ENCODE assay signal across 1 cellular context in the genomic region with DNA sequence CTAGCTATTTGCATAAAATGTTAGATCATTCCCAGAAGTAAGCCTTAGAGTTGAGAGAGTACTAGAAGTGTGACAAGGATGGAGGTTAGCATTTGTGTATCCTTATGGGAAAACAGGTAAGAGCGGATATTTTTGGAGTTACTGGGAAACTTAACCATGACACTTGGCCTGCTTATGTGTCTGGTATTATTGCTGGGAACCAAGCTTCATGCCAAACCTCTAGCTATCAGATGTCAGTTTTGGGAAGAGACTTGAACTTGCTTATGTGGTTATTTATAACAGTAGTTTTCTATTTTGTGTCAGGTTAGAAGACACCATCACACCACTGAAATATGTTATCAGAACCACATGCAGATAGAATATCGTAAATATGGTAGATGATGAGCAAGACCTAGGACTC.
TF ChIP-seq lines count a peak whose summit lies in the region.

No MANE protein-coding gene starts in this region.

TF ChIP-seq in HCT116, 20 proteins besides CTCF, POLR2A, EP300 and RAD21 (continued from another document):
- TF ChIP-seq, protein P1, sequence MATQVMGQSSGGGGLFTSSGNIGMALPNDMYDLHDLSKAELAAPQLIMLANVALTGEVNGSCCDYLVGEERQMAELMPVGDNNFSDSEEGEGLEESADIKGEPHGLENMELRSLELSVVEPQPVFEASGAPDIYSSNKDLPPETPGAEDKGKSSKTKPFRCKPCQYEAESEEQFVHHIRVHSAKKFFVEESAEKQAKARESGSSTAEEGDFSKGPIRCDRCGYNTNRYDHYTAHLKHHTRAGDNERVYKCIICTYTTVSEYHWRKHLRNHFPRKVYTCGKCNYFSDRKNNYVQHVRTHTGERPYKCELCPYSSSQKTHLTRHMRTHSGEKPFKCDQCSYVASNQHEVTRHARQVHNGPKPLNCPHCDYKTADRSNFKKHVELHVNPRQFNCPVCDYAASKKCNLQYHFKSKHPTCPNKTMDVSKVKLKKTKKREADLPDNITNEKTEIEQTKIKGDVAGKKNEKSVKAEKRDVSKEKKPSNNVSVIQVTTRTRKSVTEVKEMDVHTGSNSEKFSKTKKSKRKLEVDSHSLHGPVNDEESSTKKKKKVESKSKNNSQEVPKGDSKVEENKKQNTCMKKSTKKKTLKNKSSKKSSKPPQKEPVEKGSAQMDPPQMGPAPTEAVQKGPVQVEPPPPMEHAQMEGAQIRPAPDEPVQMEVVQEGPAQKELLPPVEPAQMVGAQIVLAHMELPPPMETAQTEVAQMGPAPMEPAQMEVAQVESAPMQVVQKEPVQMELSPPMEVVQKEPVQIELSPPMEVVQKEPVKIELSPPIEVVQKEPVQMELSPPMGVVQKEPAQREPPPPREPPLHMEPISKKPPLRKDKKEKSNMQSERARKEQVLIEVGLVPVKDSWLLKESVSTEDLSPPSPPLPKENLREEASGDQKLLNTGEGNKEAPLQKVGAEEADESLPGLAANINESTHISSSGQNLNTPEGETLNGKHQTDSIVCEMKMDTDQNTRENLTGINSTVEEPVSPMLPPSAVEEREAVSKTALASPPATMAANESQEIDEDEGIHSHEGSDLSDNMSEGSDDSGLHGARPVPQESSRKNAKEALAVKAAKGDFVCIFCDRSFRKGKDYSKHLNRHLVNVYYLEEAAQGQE (IDR thresholded peaks at IDR 0.05; ENCODE audit: low read depth): no peak
- no peak for TF ChIP-seq CBX3 (IDR thresholded peaks at IDR 0.05; ENCODE audit: low read depth)
- TF ChIP-seq ZFX (IDR thresholded peaks at IDR 0.05): no peak
- no peak for TF ChIP-seq ATF3 (IDR thresholded peaks at IDR 0.05)
- TF ChIP-seq SIN3A (IDR thresholded peaks at IDR 0.05; ENCODE audit: low read depth): no peak
- no peak for TF ChIP-seq ELF1 (IDR thresholded peaks at IDR 0.05; ENCODE audit: borderline replicate concordance, low read depth)
- no peak for TF ChIP-seq EGR1 (IDR thresholded peaks at IDR 0.05; ENCODE audit: low read depth)
- TF ChIP-seq EZH2phosphoT487 (IDR thresholded peaks at IDR 0.05; ENCODE audit: borderline replicate concordance): no peak
- no peak for TF ChIP-seq SRF (IDR thresholded peaks at IDR 0.05; ENCODE audit: low read depth)
- no peak for TF ChIP-seq ZNF274 (IDR thresholded peaks at IDR 0.05; ENCODE audit: low read depth, low read length)
- no peak for TF ChIP-seq MAX (IDR thresholded peaks at IDR 0.05)
- TF ChIP-seq POLR2AphosphoS5 (IDR thresholded peaks at IDR 0.05; ENCODE audit: low read depth, low read length): no peak
- TF ChIP-seq JUND (IDR thresholded peaks at IDR 0.05): no peak
